Comparison of ENCODE assay signal across 34 cellular contexts in genomic region chr18:37836571-37836970, GRCh38.
DNase-seq lines count a peak whose midpoint lies in the region; ATAC-seq and TF ChIP-seq lines count a peak whose summit lies in the region.
"Had no signal": no experiment of that assay in that cellular context is flagged by ENCODE, and none has a peak within 500 bp of the region (broad histone marks: within the 10 kb centered on the region; RNA-seq: fewer than 3 reads in every experiment).

No MANE protein-coding gene starts in this region.

- no peaks in the 10 kb centered on the region; the same call in 1 of the 2 replicates for H3K9me3 ChIP-seq in HAP-1
- peaks cover 15% of the 10 kb centered on the region for H3K9me3 ChIP-seq in endodermal cell (ENCODE audit: control insufficient read depth, low read length)
- H3K9me3 ChIP-seq: A549, BE2C, Caco-2 had no signal

- no peak overlapping the region for H4K5ac ChIP-seq in mesendoderm (ENCODE audit: low read length)

- no peak overlapping the region for H3K4me2 ChIP-seq in mesendoderm (ENCODE audit: low read length)
- H3K4me2 ChIP-seq: A549; BLaER1; BLaER1 treated with 17β-estradiol and CSF1 and Interleukin-3, amounts not matched to agents 10 nM and 100 nM had no signal

- peaks cover 20% of the 10 kb centered on the region for H3K4me1 ChIP-seq in HAP-1
- peaks cover 3% of the 10 kb centered on the region for H3K4me1 ChIP-seq in endodermal cell (ENCODE audit: control insufficient read depth, insufficient read depth, low read length)
- H3K4me1 ChIP-seq in mesendoderm (ENCODE audit: control insufficient read depth, low read depth, low read length), result peaks cover 2% of the 10 kb centered on the region
- H3K4me1 ChIP-seq: A549; BE2C; BLaER1; BLaER1 treated with 17β-estradiol and CSF1 and Interleukin-3, amounts not matched to agents 10 nM and 100 nM; Caco-2 had no signal

- no peak overlapping the region for H2BK5ac ChIP-seq in mesendoderm (ENCODE audit: low read length)

- H3K36me3 ChIP-seq in HAP-1 (replicated peaks) (no peaks in the 10 kb centered on the region), endodermal cell (ENCODE audit: control insufficient read depth, insufficient read depth, low read length) (no peaks in the 10 kb centered on the region), mesendoderm (ENCODE audit: control insufficient read depth, insufficient read depth, low read length) (no peaks in the 10 kb centered on the region)
- H3K36me3 ChIP-seq: BE2C; BLaER1; BLaER1 treated with 17β-estradiol and CSF1 and Interleukin-3, amounts not matched to agents 10 nM and 100 nM had no signal

- H3K4me3 ChIP-seq in HAP-1, result no peak overlapping the region
- no peak overlapping the region for H3K4me3 ChIP-seq in endodermal cell (ENCODE audit: low read length)
- H3K4me3 ChIP-seq in mesendoderm (ENCODE audit: low read length), result no peak overlapping the region
- H3K4me3 ChIP-seq: A549; BLaER1; BLaER1 treated with 17β-estradiol and CSF1 and Interleukin-3, amounts not matched to agents 10 nM and 100 nM had no signal

- no peak overlapping the region for H4K8ac ChIP-seq in mesendoderm (ENCODE audit: low read depth, low read length)

- H2BK15ac ChIP-seq in mesendoderm (replicated peaks; ENCODE audit: low read depth), result no peak overlapping the region

- H3K4ac ChIP-seq in mesendoderm (ENCODE audit: low read depth, low read length), result no peak overlapping the region

- no peak overlapping the region for H2AK5ac ChIP-seq in mesendoderm (ENCODE audit: low read length)

- H2BK120ac ChIP-seq in mesendoderm (ENCODE audit: low read depth, low read length), result no peak overlapping the region

- peak overlapping the region; percentile 14 for H3K27ac ChIP-seq in endodermal cell (ENCODE audit: low read depth, low read length)
- no peak overlapping the region for H3K27ac ChIP-seq in mesendoderm (ENCODE audit: low read depth, low read length)
- H3K27ac ChIP-seq: 22Rv1; A549; BLaER1; BLaER1 treated with 17β-estradiol and CSF1 and Interleukin-3, amounts not matched to agents 10 nM and 100 nM; C4-2B had no signal

- no peak overlapping the region for H3K56ac ChIP-seq in mesendoderm (ENCODE audit: low read length)

- peaks cover 24% of the 10 kb centered on the region for H3K4me1 Mint-ChIP-seq in endodermal cell
- H3K4me1 Mint-ChIP-seq: B cell; CD14-positive monocyte; CD4-positive, alpha-beta memory T cell; CD4-positive, CD25-positive, alpha-beta regulatory T cell; CD8-positive, alpha-beta memory T cell had no signal

- peak overlapping the region; percentile 18 for H3K18ac ChIP-seq in mesendoderm (ENCODE audit: low read length)

- H3K27me3 ChIP-seq in HAP-1 (ENCODE audit: low read depth) (no peaks in the 10 kb centered on the region), endodermal cell (ENCODE audit: control insufficient read depth, insufficient read depth, low read length, poor library complexity, severe bottlenecking) (no peaks in the 10 kb centered on the region), mesendoderm (ENCODE audit: insufficient read depth, low read length, poor library complexity) (no peaks in the 10 kb centered on the region)
- H3K27me3 ChIP-seq: BE2C; BLaER1; BLaER1 treated with 17β-estradiol and CSF1 and Interleukin-3, amounts not matched to agents 10 nM and 100 nM had no signal

- H3K23ac ChIP-seq in mesendoderm (ENCODE audit: low read length), result no peak overlapping the region

- H3K9me3 Mint-ChIP-seq in endodermal cell, result peaks cover 16% of the 10 kb centered on the region
- H3K9me3 Mint-ChIP-seq: CD8-positive, alpha-beta T cell had no signal

- H3K9ac ChIP-seq in endodermal cell (ENCODE audit: extremely low read depth, low read length, poor library complexity, severe bottlenecking), result no peak overlapping the region
- H3K9ac ChIP-seq in mesendoderm (ENCODE audit: low read length), result no peak overlapping the region
- H3K9ac ChIP-seq: BLaER1; BLaER1 treated with 17β-estradiol and CSF1 and Interleukin-3, amounts not matched to agents 10 nM and 100 nM had no signal

- ATAC-seq in GM21447 (IDR thresholded peaks at IDR 0.05; ENCODE audit: unreplicated experiment), result no peak
- ATAC-seq: A549; CD8-positive, alpha-beta T cell had no signal

- in situ Hi-C loops in HAP-1 (cut with MboI; ENCODE audit: low sequenced_read_pairs), result no loop called here

- 94% methylated on average over 1 of the region's 1 CpG; no CpG with 5 or more reads in 1 of the 2 experiments for WGBS in endodermal cell (ENCODE audit: insufficient coverage in 1 of 2, insufficient read length in 1 of 2), 2 experiments
- no CpG with 5 or more reads among the region's 1 CpG for WGBS in mesendoderm (ENCODE audit: extremely low coverage, insufficient coverage, low lambda C conversion rate)

- no peaks in the 10 kb centered on the region for H3K27me3 Mint-ChIP-seq in endodermal cell (ENCODE audit: insufficient read depth)
- H3K27me3 Mint-ChIP-seq: B cell; CD4-positive, alpha-beta memory T cell; CD4-positive, alpha-beta T cell; CD4-positive, CD25-positive, alpha-beta regulatory T cell; CD8-positive, alpha-beta memory T cell had no signal

- H3K4me3 Mint-ChIP-seq in endodermal cell, result no peak overlapping the region
- H3K4me3 Mint-ChIP-seq: B cell; CD14-positive monocyte; CD4-positive, alpha-beta memory T cell; CD4-positive, alpha-beta T cell; CD4-positive, CD25-positive, alpha-beta regulatory T cell; CD8-positive, alpha-beta memory T cell; CD8-positive, alpha-beta T cell had no signal

- DNase-seq in HAP-1 (ENCODE audit: low spot score in 2 of 2) (peak; percentile 78 to 96), NCI-H69 (lab: John Stamatoyannopoulos, UW) (peak; percentile 53), endodermal cell (no peak), mesendoderm (no peak), DMS153 (lab: John Stamatoyannopoulos, UW) (no peak), mesenteric fat pad (ENCODE audit: low spot score) (no peak)
- DNase-seq in stimulated activated CD4-positive, alpha-beta T cell treated with anti-CD3 and anti-CD28 coated beads, Interleukin-12 subunit alpha, Interleukin-12 subunit beta, amount 100 ng/mL, for 4 hours, result no peak
- DNase-seq: 8988T; ACHN; AML-193; BE2C; C1 segment of cervical spinal cord; Caco-2; Calu3; CD4-positive, alpha-beta memory T cell; CD4-positive, alpha-beta T cell; CD4-positive, CD25-positive, alpha-beta regulatory T cell; CD8-positive, alpha-beta memory T cell; CD8-positive, alpha-beta T cell; COR-L47; DMS 273 treated with DMSO at 0.1 percent for 48 hours; DMS53; DMS79; DMS79 treated with DMSO at 0.1 percent for 48 hours; DND-41; EL had no signal

- H3K27ac Mint-ChIP-seq in endodermal cell, result no peak overlapping the region
- H3K27ac Mint-ChIP-seq: B cell; CD14-positive monocyte; CD4-positive, alpha-beta memory T cell; CD4-positive, alpha-beta T cell; CD4-positive, CD25-positive, alpha-beta regulatory T cell; CD8-positive, alpha-beta memory T cell; CD8-positive, alpha-beta T cell had no signal

- no peaks in the 10 kb centered on the region for H3K79me2 ChIP-seq in mesendoderm (ENCODE audit: control insufficient read depth, insufficient read depth, low read length)

- H3K36me3 Mint-ChIP-seq in endodermal cell (ENCODE audit: low read depth), result peaks cover 4% of the 10 kb centered on the region
- H3K36me3 Mint-ChIP-seq: CD14-positive monocyte; CD4-positive, alpha-beta memory T cell; CD4-positive, CD25-positive, alpha-beta regulatory T cell; CD8-positive, alpha-beta memory T cell; CD8-positive, alpha-beta T cell had no signal

- no peak for TF ChIP-seq CTCF in endodermal cell (conservative IDR thresholded peaks at IDR 0.05)

- no peaks in the 10 kb centered on the region for H3K79me1 ChIP-seq in mesendoderm (ENCODE audit: low read length)

Comparison
In these comparisons a context has a peak if more than half of its experiments do, and no peak if none do; other contexts are left out.
1. DNase-seq: peak in HAP-1 (2 of 2) and NCI-H69 (single experiment); none in endodermal cell (single experiment), mesendoderm (single experiment), DMS153 (single experiment), stimulated activated CD4-positive, alpha-beta T cell treated with anti-CD3 and anti-CD28 coated beads, Interleukin-12 subunit alpha, Interleukin-12 subunit beta, amount 100 ng/mL, for 4 hours (single experiment) and mesenteric fat pad (single experiment).